ENCODE assay signal across 8 cellular contexts in genomic region chr11:45147017-45147728, GRCh38. TPM values are rescaled to one million over a fixed set of nuclear protein-coding genes. Genes with fewer than 3 reads are reported as not detected.
DNase-seq lines count a peak whose midpoint lies in the region; ATAC-seq, FAIRE-seq and TF ChIP-seq lines count a peak whose summit lies in the region.

No MANE protein-coding gene starts in this region.

- peak overlapping the region; percentile 61 for H3K27ac Mint-ChIP-seq in T-helper 2 cell treated with Interferon-gamma antibody and Interleukin-4, amounts not matched to agents 5 μg/mL and 100 μg/mL, for 36 hours

- under 1% methylated on average over 88 of the region's 88 CpGs for WGBS in right cardiac atrium
- WGBS in psoas muscle, 3 donors: 0 to 1% (median 0%) methylated on average over 52 to 88 of the region's 88 CpGs
- WGBS in urinary bladder: under 1% methylated on average over 86 of the region's 88 CpGs

- H3K9me3 ChIP-seq in ascending aorta (no peaks in the 10 kb centered on the region), right cardiac atrium (ENCODE audit: control insufficient read depth, low read length) (no peaks in the 10 kb centered on the region), psoas muscle (no peaks in the 10 kb centered on the region)

- peak; percentile 96 for ATAC-seq in HG02973 (IDR thresholded peaks at IDR 0.05; ENCODE audit: unreplicated experiment)
- ATAC-seq in right cardiac atrium: peak; percentile 96 to 97
- ATAC-seq in psoas muscle: peak; percentile 95 to 98 (median 96)

- FAIRE-seq in GM18507 (lab: Jason Lieb, UNC): peak; percentile 88

- H3K36me3 ChIP-seq in ascending aorta: no peaks in the 10 kb centered on the region
- no peaks in the 10 kb centered on the region for H3K36me3 ChIP-seq in psoas muscle (ENCODE audit: insufficient read depth in 1 of 2, low read depth in 1 of 2)
- no peaks in the 10 kb centered on the region for H3K36me3 ChIP-seq in urinary bladder (ENCODE audit: insufficient read depth)

- H3K27me3 Mint-ChIP-seq in T-helper 2 cell treated with Interferon-gamma antibody and Interleukin-4, amounts not matched to agents 5 μg/mL and 100 μg/mL, for 36 hours (ENCODE audit: low read depth): peaks cover 43% of the 10 kb centered on the region

- DNase-seq in GM18507 (ENCODE audit: extremely low spot score, insufficient read length, low read depth): peak; percentile 99
- peak; percentile 91 to 96 for DNase-seq in NCI-H1930 (lab: John Stamatoyannopoulos, UW)
- peak; percentile 94 for DNase-seq in T-helper 2 cell treated with Interferon-gamma antibody and Interleukin-4, amounts not matched to agents 5 μg/mL and 100 μg/mL, for 36 hours (ENCODE audit: low spot score)
- peak; percentile 89 to 98 for DNase-seq in ascending aorta (ENCODE audit: low spot score in 2 of 2)
- peak; percentile 96 to 99 (median 99) for DNase-seq in right cardiac atrium
- DNase-seq in psoas muscle: peak; percentile 96 to 97

- H3K4me3 ChIP-seq in ascending aorta (peak overlapping the region; percentile 79 to 91), right cardiac atrium (ENCODE audit: low read length) (peak overlapping the region; percentile 74), psoas muscle (peak overlapping the region; percentile 73), urinary bladder (ENCODE audit: low read depth, low read length) (peak overlapping the region; percentile 57)

- peak overlapping the region; percentile 74 to 95 for H3K27ac ChIP-seq in ascending aorta
- peak overlapping the region; percentile 59 for H3K27ac ChIP-seq in right cardiac atrium (ENCODE audit: low read length)
- peak overlapping the region; percentile 98 for H3K27ac ChIP-seq in psoas muscle
- peak overlapping the region; percentile 97 for H3K27ac ChIP-seq in urinary bladder (ENCODE audit: low read depth)

- H3K27me3 ChIP-seq in ascending aorta (no peaks in the 10 kb centered on the region), right cardiac atrium (ENCODE audit: control insufficient read depth, insufficient read depth) (no peaks in the 10 kb centered on the region), psoas muscle (ENCODE audit: insufficient read depth in 3 of 3, low read length in 2 of 3) (no peaks in the 10 kb centered on the region)

- TF ChIP-seq CTCF in ascending aorta (IDR thresholded peaks at IDR 0.05): no peak
- TF ChIP-seq CTCF in psoas muscle (IDR thresholded peaks at IDR 0.05): no peak

- H3K4me3 Mint-ChIP-seq in T-helper 2 cell treated with Interferon-gamma antibody and Interleukin-4, amounts not matched to agents 5 μg/mL and 100 μg/mL, for 36 hours: peak overlapping the region; percentile 74

- H3K4me1 Mint-ChIP-seq in T-helper 2 cell treated with Interferon-gamma antibody and Interleukin-4, amounts not matched to agents 5 μg/mL and 100 μg/mL, for 36 hours (ENCODE audit: low read depth): peaks cover 9% of the 10 kb centered on the region

- intact Hi-C loops in ascending aorta (cut with DNase I): loop anchor here (2.0 to 10.0 kb wide), 3 partner anchors 64 to 598 kb away; partner anchors contain the start of gene CHST1
- intact Hi-C loops in right cardiac atrium (cut with DNase I): loop anchor here in 2 of 4 donors (5.0 to 10.0 kb wide), 2 partner anchors 35 to 68 kb away; no protein-coding TSS in a partner anchor
- intact Hi-C loops in psoas muscle (cut with DNase I): loop anchor here (1.0 to 5.0 kb wide), 2 partner anchors 32 to 35 kb away; no protein-coding TSS in a partner anchor

- peaks cover 1% of the 10 kb centered on the region for H3K36me3 Mint-ChIP-seq in T-helper 2 cell treated with Interferon-gamma antibody and Interleukin-4, amounts not matched to agents 5 μg/mL and 100 μg/mL, for 36 hours (ENCODE audit: low read depth)

- peaks cover 10% of the 10 kb centered on the region for H3K9me3 Mint-ChIP-seq in T-helper 2 cell treated with Interferon-gamma antibody and Interleukin-4, amounts not matched to agents 5 μg/mL and 100 μg/mL, for 36 hours

- H3K4me1 ChIP-seq in ascending aorta: peaks cover 8 to 17% of the 10 kb centered on the region in 2 donors
- H3K4me1 ChIP-seq in right cardiac atrium (ENCODE audit: control insufficient read depth, insufficient read depth, low read length): peaks cover 8% of the 10 kb centered on the region
- peaks cover 9% of the 10 kb centered on the region for H3K4me1 ChIP-seq in psoas muscle
- H3K4me1 ChIP-seq in urinary bladder (ENCODE audit: insufficient read depth): no peaks in the 10 kb centered on the region

RNA-seq across cellular contexts. Expression of gene PRDM11, which starts 0.7 kb away (rescaled TPM):
- total RNA-seq in ascending aorta (36.5 TPM), right cardiac atrium (10 to 100 TPM; 27.5 to 33.9 (median 29.9) TPM), psoas muscle (10 to 100 TPM in 1 of 4 donors, 1 to 10 TPM in 3; 5.1 to 14.2 (median 7.8) TPM), urinary bladder (13.7 TPM)
- polyA plus RNA-seq in right cardiac atrium (9.5 TPM), psoas muscle (1 to 10 TPM; 2.3 to 7.2 (median 3.3) TPM), urinary bladder (17.2 TPM)

Comparison
In these comparisons a context has a peak if more than half of its experiments do, and no peak if none do; other contexts are left out.
1. Peak in every context shown above with its lines: DNase-seq, ATAC-seq, H3K4me3 ChIP-seq and H3K27ac ChIP-seq.